20 cellular contexts compared by ENCODE assay signal in the genomic region with DNA sequence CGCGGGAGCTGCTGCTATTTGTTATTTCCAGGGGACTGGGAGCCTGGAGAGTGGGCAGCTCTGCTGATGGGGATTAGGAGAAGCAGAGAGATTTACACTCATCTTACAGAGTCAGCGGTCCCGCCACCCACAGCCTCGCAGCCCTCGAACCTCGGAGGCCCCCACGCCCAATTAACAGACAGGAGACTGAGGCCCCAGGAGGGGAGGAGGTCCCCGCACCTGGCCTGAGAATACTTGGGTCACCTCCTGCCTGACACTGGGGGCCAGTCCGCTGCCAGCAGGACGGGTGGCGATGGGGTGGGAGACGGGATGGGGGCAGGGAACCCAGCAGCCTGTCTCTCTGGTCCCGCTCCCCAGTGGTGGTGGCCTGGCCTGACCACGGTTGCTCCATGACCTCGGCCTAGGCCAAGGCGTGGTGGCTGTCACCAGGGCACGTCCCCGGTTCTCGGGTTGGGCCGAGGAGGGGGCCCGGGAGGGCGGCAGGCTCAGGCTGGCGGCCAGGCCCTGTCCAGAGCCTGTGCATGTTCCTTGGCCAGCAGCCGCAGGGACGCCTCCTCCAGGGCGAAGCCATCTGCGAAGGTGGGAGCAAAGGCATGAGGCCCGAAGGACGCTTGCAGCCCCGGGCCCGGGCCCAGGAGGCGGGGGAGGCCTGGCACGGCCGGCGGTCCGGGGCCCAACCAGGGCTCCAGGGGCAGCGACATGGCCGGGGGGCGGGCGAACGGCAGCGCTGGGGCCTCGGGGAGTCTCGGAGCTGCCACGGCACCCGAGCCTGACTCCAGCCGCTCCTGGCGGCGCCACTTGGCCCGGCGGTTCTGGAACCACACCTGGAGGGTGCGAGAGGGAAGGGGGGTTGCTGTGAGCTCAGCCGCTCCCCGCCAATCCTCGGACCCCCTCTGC. TPM values are rescaled to one million over a fixed set of nuclear protein-coding genes. Genes with fewer than 3 reads are reported as not detected.
"Had no signal": no experiment of that assay in that cellular context is flagged by ENCODE, and none has a peak within 500 bp of the region (broad histone marks: within the 10 kb centered on the region; RNA-seq: fewer than 3 reads in every experiment).

No MANE protein-coding gene starts in this region.

- H3K4me1 ChIP-seq: adrenal gland, sigmoid colon had no signal

- DNase-seq: activated CD4-positive, alpha-beta T cell treated with anti-CD3 and anti-CD28 coated beads, Interleukin-2, amount 50 U/mL, for 4 hours; activated CD4-positive, CD25-positive, alpha-beta regulatory T cell treated with anti-CD3 and anti-CD28 coated beads, Interleukin-2, amount 50 U/mL, for 72 hours; activated naive CD4-positive, alpha-beta T cell treated with anti-CD3 and anti-CD28 coated beads, Interleukin-2, amount 10 ng/mL, durations not matched to agents 7 days and 5 days; activated T-cell treated with anti-CD3 and anti-CD28 coated beads, Interleukin-2, amount 50 U/mL, for 24 hours; adrenal gland; caudate nucleus; mesenchymal stem cell; sigmoid colon; spleen; stomach; testis had no signal

- H3K27ac ChIP-seq: adrenal gland, coronary artery, esophagus muscularis mucosa, hepatocyte, sigmoid colon, spleen, stomach, testis had no signal

- H3K4me3 Mint-ChIP-seq: activated naive CD4-positive, alpha-beta T cell treated with anti-CD3 and anti-CD28 coated beads, Interleukin-2, amount 10 ng/mL, durations not matched to agents 7 days and 5 days; activated T-cell treated with anti-CD3 and anti-CD28 coated beads, Interleukin-2, amount 50 U/mL, for 24 hours; nephron had no signal

- H3K27me3 ChIP-seq: adrenal gland, hepatocyte, spleen, stomach, testis had no signal

- H3K27me3 Mint-ChIP-seq: activated naive CD4-positive, alpha-beta T cell treated with anti-CD3 and anti-CD28 coated beads, Interleukin-2, amount 10 ng/mL, durations not matched to agents 7 days and 5 days; activated T-cell treated with anti-CD3 and anti-CD28 coated beads, Interleukin-2, amount 50 U/mL, for 24 hours had no signal

- H3K4me3 ChIP-seq: adrenal gland, coronary artery, esophagus muscularis mucosa, hepatocyte, sigmoid colon, spleen, stomach, testis had no signal

- H3K9me3 ChIP-seq: adrenal gland, esophagus muscularis mucosa, sigmoid colon, spleen, stomach, testis had no signal

- H3K9me3 Mint-ChIP-seq: activated naive CD4-positive, alpha-beta T cell treated with anti-CD3 and anti-CD28 coated beads, Interleukin-2, amount 10 ng/mL, durations not matched to agents 7 days and 5 days; activated T-cell treated with anti-CD3 and anti-CD28 coated beads, Interleukin-2, amount 50 U/mL, for 24 hours; nephron had no signal

- H3K27ac Mint-ChIP-seq: activated naive CD4-positive, alpha-beta T cell treated with anti-CD3 and anti-CD28 coated beads, Interleukin-2, amount 10 ng/mL, durations not matched to agents 7 days and 5 days; activated T-cell treated with anti-CD3 and anti-CD28 coated beads, Interleukin-2, amount 50 U/mL, for 24 hours had no signal

RNA-seq across cellular contexts. Expression of a gene that starts 1.6 kb away (rescaled TPM):
- total RNA-seq: adrenal gland, esophagus muscularis mucosa, glomerular endothelial cell, hepatocyte, liver, osteocyte, pulmonary artery endothelial cell, sigmoid colon, spleen, stomach, ureter had no signal

RNA-seq across cellular contexts. Expression of a gene that starts 15.8 kb away (rescaled TPM):
- total RNA-seq: glomerular endothelial cell, hepatocyte, osteocyte had no signal
